8 cellular contexts compared by ENCODE assay signal in genomic region chr9:33676746-33677505, GRCh38.
A peak's percentile ranks its signal among the peaks of the same experiment; 100 is the strongest.
DNase-seq lines count a peak whose midpoint lies in the region; ATAC-seq, FAIRE-seq and TF ChIP-seq lines count a peak whose summit lies in the region.

No MANE protein-coding gene starts in this region.

- no peaks in the 10 kb centered on the region for H3K36me3 ChIP-seq in HepG2 (replicated peaks in 1 of 2; ENCODE audit: control insufficient read depth in 1 of 2, insufficient read depth in 2 of 2, low read length in 2 of 2)

- no peaks in the 10 kb centered on the region for H3K9me3 ChIP-seq in HepG2 (ENCODE audit: low read length)

- in situ Hi-C loops in KBM-7 (cut with MboI; ENCODE audit: low pct_unique_long_range_greater_than_20kb, low sequenced_read_pairs) (no loop called here), HepG2 (cut with HindIII; ENCODE audit: extremely low pct_ligation_motif_present, low pct_unique_long_range_greater_than_20kb) (no loop called here)

- no peak overlapping the region for H3K9ac ChIP-seq in HepG2 (ENCODE audit: insufficient read depth, low read depth, low read length)

- DNase-seq in DMS153 (lab: John Stamatoyannopoulos, UW) = peak; percentile 47
- DNase-seq in KBM-7 = peak; percentile 46
- DNase-seq in WTC11 (ENCODE audit: low spot score) = peak; percentile 72
- no peak for DNase-seq in HepG2 (ENCODE audit: low spot score)
- peak; percentile 11 to 13 for DNase-seq in stimulated activated CD4-positive, alpha-beta T cell treated with anti-CD3 and anti-CD28 coated beads, Interleukin-4, amount 100 ng/mL, for 48 hours (ENCODE audit: low read depth in 2 of 2)

- TF ChIP-seq CTCF in WTC11 (IDR thresholded peaks at IDR 0.05) (no peak), HepG2 (CRISPR knock-in tag; IDR thresholded peaks at IDR 0.05) (no peak)

- peak overlapping the region; percentile 18; the same call in 1 of the 2 replicates for H3K4me2 ChIP-seq in HepG2 (ENCODE audit: low read depth, low read length)

- peaks cover 6% of the 10 kb centered on the region; the same call in 1 of the 2 replicates for H3K27me3 Mint-ChIP-seq in WTC11 (ENCODE audit: low read depth)
- peaks cover 37% of the 10 kb centered on the region for H3K27me3 Mint-ChIP-seq in dendritic cell treated with granulocyte-macrophage colony-stimulating factor and Interleukin-4, amounts not matched to agents 40 ng/mL and 50 ng/mL, for 4 days

- POLR2A ChIA-PET in WTC11 (lab: Charles Lee) (interaction anchor here (1.7 kb wide), 1 partner anchor 53 kb away, joined by 4 read pairs; no protein-coding TSS in a partner anchor), HepG2 (lab: Yijun Ruan, JAX) (no interaction called here)

- H3K36me3 Mint-ChIP-seq in WTC11 = no peaks in the 10 kb centered on the region
- peaks cover 7% of the 10 kb centered on the region for H3K36me3 Mint-ChIP-seq in dendritic cell treated with granulocyte-macrophage colony-stimulating factor and Interleukin-4, amounts not matched to agents 40 ng/mL and 50 ng/mL, for 4 days (ENCODE audit: low read depth)

- BruUV-seq in HepG2 (replicated peaks; lab: Mats Ljungman, UMichigan) = no TSS peak

- 0 out of 5 replicates have a peak, but pooled peaks cover 0 to 3% of the 10 kb centered on the region in 2 experiments for H3K27me3 ChIP-seq in HepG2 (ENCODE audit: control insufficient read depth in 1 of 2, insufficient read depth in 2 of 2, low read length in 2 of 2)

- peaks cover 4% of the 10 kb centered on the region; the same call in 1 of the 2 replicates for H3K9me3 Mint-ChIP-seq in WTC11
- no peaks in the 10 kb centered on the region for H3K9me3 Mint-ChIP-seq in dendritic cell treated with granulocyte-macrophage colony-stimulating factor and Interleukin-4, amounts not matched to agents 40 ng/mL and 50 ng/mL, for 4 days

- TF ChIP-seq EP300 in HepG2 (IDR thresholded peaks at IDR 0.05; ENCODE audit: low read depth in 2 of 2, low read length in 2 of 2) (no peak), HepG2 (CRISPR knock-in tag; IDR thresholded peaks at IDR 0.05; ENCODE audit: borderline replicate concordance) (no peak)

- TF ChIP-seq RAD21 in HepG2 (CRISPR knock-in tag; IDR thresholded peaks at IDR 0.05) = no peak

- no peak overlapping the region for H2AFZ ChIP-seq in HepG2 (ENCODE audit: low read length)

- H3K27ac ChIP-seq in HepG2 (ENCODE audit: extremely low read length, insufficient read depth, low read length) = no peak overlapping the region

- peak overlapping the region in 1 of 3 experiments; percentile 10; a peak in 1 of 6 replicates for H3K4me3 ChIP-seq in HepG2 (replicated peaks in 1 of 3; ENCODE audit: insufficient read depth in 1 of 3, low read depth in 2 of 3, low read length in 3 of 3)

- 56% methylated on average over 9 of the region's 78 CpGs for WGBS in HepG2 (ENCODE audit: low lambda C conversion rate)

- no peaks in the 10 kb centered on the region for H3K4me1 ChIP-seq in HepG2 (ENCODE audit: insufficient read depth, low read length)

- TF ChIP-seq POLR2A in HepG2 (IDR thresholded peaks at IDR 0.05; ENCODE audit: insufficient read depth in 1 of 2, low read depth in 2 of 2, low read length in 2 of 2) = no peak

- H3K4me3 Mint-ChIP-seq in WTC11 = peak overlapping the region; percentile 91
- peak overlapping the region; percentile 85 for H3K4me3 Mint-ChIP-seq in dendritic cell treated with granulocyte-macrophage colony-stimulating factor and Interleukin-4, amounts not matched to agents 40 ng/mL and 50 ng/mL, for 4 days

- H3K4me1 Mint-ChIP-seq in WTC11 = peaks cover 19% of the 10 kb centered on the region
- peaks cover 18% of the 10 kb centered on the region for H3K4me1 Mint-ChIP-seq in dendritic cell treated with granulocyte-macrophage colony-stimulating factor and Interleukin-4, amounts not matched to agents 40 ng/mL and 50 ng/mL, for 4 days (ENCODE audit: low read depth)

- peak overlapping the region; percentile 94 for H3K27ac Mint-ChIP-seq in WTC11
- peak overlapping the region; percentile 71 for H3K27ac Mint-ChIP-seq in dendritic cell treated with granulocyte-macrophage colony-stimulating factor and Interleukin-4, amounts not matched to agents 40 ng/mL and 50 ng/mL, for 4 days

- FAIRE-seq in HepG2 (lab: Jason Lieb, UNC) = no peak

- H3K79me2 ChIP-seq in HepG2 (ENCODE audit: insufficient read depth, low read length) = no peaks in the 10 kb centered on the region

- ATAC-seq in WTC11 (peak; percentile 87), HepG2 (0 out of 3 replicates have a peak, but pooled peaks have one; percentile 31), GM19452 (IDR thresholded peaks at IDR 0.05; ENCODE audit: unreplicated experiment) (no peak), HG03095 (IDR thresholded peaks at IDR 0.05; ENCODE audit: unreplicated experiment) (no peak)

- intact Hi-C loops in dendritic cell treated with granulocyte-macrophage colony-stimulating factor and Interleukin-4, amounts not matched to agents 40 ng/mL and 50 ng/mL, for 4 days (cut with micrococcal nuclease) = no loop called here
- intact Hi-C loops in HepG2 (cut with micrococcal nuclease; ENCODE audit: unreplicated experiment) = no loop called here

- CTCF ChIA-PET in WTC11 (lab: Charles Lee) = interaction anchor here (0.9 to 3.1 kb wide), 5 partner anchors 43 to 102 kb away, joined by 3 to 16 read pairs (median 3); no protein-coding TSS in a partner anchor
- CTCF ChIA-PET in HepG2 (lab: Yijun Ruan, JAX; ENCODE audit: low intra/inter-chr PET ratio, low total read pairs) = no interaction called here

- no peaks in the 10 kb centered on the region for H4K20me1 ChIP-seq in HepG2 (ENCODE audit: insufficient read depth, low read length)

TF ChIP-seq in WTC11, 78 proteins besides CTCF, POLR2A, EP300 and RAD21 (continues in another document):
- TF ChIP-seq RORB (CRISPR knock-in tag; IDR thresholded peaks at IDR 0.05) (no peak), GABPB1 (CRISPR knock-in tag; IDR thresholded peaks at IDR 0.05) (no peak), SMAD3 (CRISPR knock-in tag; IDR thresholded peaks at IDR 0.05; ENCODE audit: borderline replicate concordance) (no peak), NFATC4 (CRISPR knock-in tag; IDR thresholded peaks at IDR 0.05) (no peak), ZNF232 (CRISPR knock-in tag; IDR thresholded peaks at IDR 0.05) (no peak), ERG (CRISPR knock-in tag; IDR thresholded peaks at IDR 0.05) (no peak)

TF ChIP-seq in HepG2, 621 proteins besides CTCF, POLR2A, EP300 and RAD21:
- TF ChIP-seq MAZ (IDR thresholded peaks at IDR 0.05; ENCODE audit: borderline replicate concordance, low read depth, low read length) (no peak), MAZ (CRISPR knock-in tag; IDR thresholded peaks at IDR 0.05; ENCODE audit: low read depth) (no peak), RBM22 (optimal IDR thresholded peaks at IDR 0.05; ENCODE audit: low read length) (no peak), BRF2 (CRISPR knock-in tag; IDR thresholded peaks at IDR 0.05) (no peak)

Comparison
In these comparisons a context has a peak if more than half of its experiments do, and no peak if none do; other contexts are left out.
1. ATAC-seq: peak in WTC11 (single experiment) and HepG2 (single experiment); none in GM19452 (single experiment) and HG03095 (single experiment).